Comparison of ENCODE assay signal across 8 cellular contexts in the genomic region with DNA sequence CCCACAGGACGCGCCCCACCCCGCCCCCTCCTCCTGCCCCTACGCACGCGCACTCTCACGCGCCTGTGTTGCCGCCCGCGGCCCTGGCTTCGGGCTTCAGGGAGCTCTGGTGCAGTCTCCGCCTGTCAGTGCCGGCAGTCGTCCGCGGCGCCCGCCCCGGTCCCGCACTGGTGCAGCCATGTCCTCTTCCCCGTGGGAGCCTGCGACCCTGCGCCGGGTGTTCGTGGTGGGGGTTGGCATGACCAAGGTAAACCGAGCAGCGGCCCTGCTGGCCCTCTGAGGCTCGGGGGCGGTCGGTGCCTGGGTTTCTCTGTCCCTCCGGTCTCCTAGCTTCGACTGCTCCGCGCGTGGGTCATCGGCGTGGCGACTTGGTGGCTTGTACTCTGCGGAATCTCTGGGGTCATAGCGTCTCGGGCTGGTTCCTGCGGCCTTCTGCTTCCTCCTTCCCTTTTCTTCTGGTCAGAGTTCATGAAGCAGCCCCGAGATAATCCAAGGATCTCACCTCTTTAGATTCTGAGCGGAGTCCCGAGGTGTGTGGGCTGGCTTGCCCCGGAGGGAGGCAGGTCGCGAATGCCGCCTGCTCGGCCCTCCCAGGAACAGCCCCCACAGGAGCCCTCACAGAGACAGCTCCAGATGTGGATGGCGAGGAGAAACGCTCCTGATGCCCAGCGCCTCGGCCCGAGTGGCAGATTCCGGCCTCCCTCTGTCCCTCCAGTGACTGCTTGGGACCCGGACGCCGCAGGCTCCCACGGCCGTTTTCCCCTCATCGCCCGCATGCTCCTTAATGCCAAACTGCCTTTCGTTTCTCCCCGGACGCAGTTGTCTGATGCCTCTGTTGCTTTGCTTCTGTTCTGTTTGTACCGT.
DNase-seq lines count a peak whose midpoint lies in the region; ATAC-seq and TF ChIP-seq lines count a peak whose summit lies in the region.

A gene with protein sequence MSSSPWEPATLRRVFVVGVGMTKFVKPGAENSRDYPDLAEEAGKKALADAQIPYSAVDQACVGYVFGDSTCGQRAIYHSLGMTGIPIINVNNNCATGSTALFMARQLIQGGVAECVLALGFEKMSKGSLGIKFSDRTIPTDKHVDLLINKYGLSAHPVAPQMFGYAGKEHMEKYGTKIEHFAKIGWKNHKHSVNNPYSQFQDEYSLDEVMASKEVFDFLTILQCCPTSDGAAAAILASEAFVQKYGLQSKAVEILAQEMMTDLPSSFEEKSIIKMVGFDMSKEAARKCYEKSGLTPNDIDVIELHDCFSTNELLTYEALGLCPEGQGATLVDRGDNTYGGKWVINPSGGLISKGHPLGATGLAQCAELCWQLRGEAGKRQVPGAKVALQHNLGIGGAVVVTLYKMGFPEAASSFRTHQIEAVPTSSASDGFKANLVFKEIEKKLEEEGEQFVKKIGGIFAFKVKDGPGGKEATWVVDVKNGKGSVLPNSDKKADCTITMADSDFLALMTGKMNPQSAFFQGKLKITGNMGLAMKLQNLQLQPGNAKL (plus strand): TSS at position 58 of the 864 bp plus-strand sequence. CDS start 121 bp downstream, at position 179.

- no peak for TF ChIP-seq CTCF in GM12864 (IDR thresholded peaks at IDR 0.05; ENCODE audit: low read depth, low read length, missing control alignments)

- DNase-seq in GM12864 (ENCODE audit: low read depth): no peak
- DNase-seq in NCI-H446 treated with DMSO at 0.1 percent for 48 hours (lab: John Stamatoyannopoulos, UW): peak; percentile 17
- DNase-seq in activated CD8-positive, alpha-beta memory T cell treated with anti-CD3 and anti-CD28 coated beads for 1 hour (ENCODE audit: extremely low read depth in 1 of 2, low read depth in 1 of 2): peak; percentile 53 to 72
- DNase-seq in effector CD4-positive, alpha-beta T cell: peak; percentile 66
- DNase-seq in medulla oblongata (ENCODE audit: extremely low spot score): peak; percentile 84
- peak; percentile 60 to 66 (median 65) for DNase-seq in stimulated activated CD4-positive, alpha-beta T cell treated with anti-CD3 and anti-CD28 coated beads, TNF-alpha, amount 100 ng/mL, for 4 hours (ENCODE audit: low read depth in 3 of 3)

- H3K4me3 ChIP-seq in GM12864 (ENCODE audit: low read depth, low read length): peak within 1 kb of the TSS; percentile 76

- peak; percentile 65 for ATAC-seq in HG02981 (IDR thresholded peaks at IDR 0.05; ENCODE audit: unreplicated experiment)
- ATAC-seq in HG03520 (IDR thresholded peaks at IDR 0.05; ENCODE audit: unreplicated experiment): no peak
